In genomic region chr11:128802358-128802981, GRCh38 we compare ENCODE assay signal across 8 cellular contexts.
DNase-seq lines count a peak whose midpoint lies in the region; ATAC-seq, FAIRE-seq and TF ChIP-seq lines count a peak whose summit lies in the region.

No MANE protein-coding gene starts in this region.

- peak in 6 of 7 experiments; percentile 35 to 61 (median 50) for TF ChIP-seq CTCF in body of pancreas (IDR thresholded peaks at IDR 0.05)

- H3K4me3 ChIP-seq in body of pancreas: no peak overlapping the region

- H3K9me3 Mint-ChIP-seq in naive B cell: no peaks in the 10 kb centered on the region

- H3K9me3 ChIP-seq in body of pancreas: no peaks in the 10 kb centered on the region

- peaks cover 31 to 36% of the 10 kb centered on the region in 2 donors for H3K36me3 Mint-ChIP-seq in naive B cell

- no peaks in the 10 kb centered on the region for H3K27me3 Mint-ChIP-seq in naive B cell

- peak; percentile 66 for ATAC-seq in body of pancreas
- ATAC-seq in naive B cell (ENCODE audit: low read depth in 2 of 2): no peak
- no peak for ATAC-seq in GM18858 (IDR thresholded peaks at IDR 0.05; ENCODE audit: unreplicated experiment)
- no peak for ATAC-seq in activated CD4-positive, CD25-positive, alpha-beta regulatory T cell treated with anti-CD3 and anti-CD28 coated beads, Interleukin-2, amount 50 U/mL, for 24 hours
- ATAC-seq in GM21526 (IDR thresholded peaks at IDR 0.05; ENCODE audit: low FRiP score, unreplicated experiment): no peak

- H3K4me3 Mint-ChIP-seq in naive B cell: no peak overlapping the region

- peaks cover 15 to 37% (median 26%) of the 10 kb centered on the region in 3 donors for H3K4me1 Mint-ChIP-seq in naive B cell

- DNase-seq in ELR (ENCODE audit: low read depth) (peak; percentile 58), HTR-8/SVneo (ENCODE audit: insufficient read length, low spot score) (peak; percentile 17), body of pancreas (peak; percentile 25 to 49 (median 28)), naive B cell (no peak), germinal center (ENCODE audit: low spot score) (no peak)

- no peaks in the 10 kb centered on the region for H3K4me1 ChIP-seq in body of pancreas

- FAIRE-seq in HTR-8/SVneo (lab: Jason Lieb, UNC): no peak

- no peak for TF ChIP-seq POLR2A in body of pancreas (IDR thresholded peaks at IDR 0.05)

- H3K27ac Mint-ChIP-seq in naive B cell: peak overlapping the region in 5 of 6 donors; percentile 4 to 67 (median 63)

- H3K27ac ChIP-seq in body of pancreas: no peak overlapping the region

- H3K27me3 ChIP-seq in body of pancreas: no peaks in the 10 kb centered on the region

- no peaks in the 10 kb centered on the region for H3K36me3 ChIP-seq in body of pancreas (replicated peaks in 1 of 2; ENCODE audit: insufficient read depth in 1 of 2, low read depth in 2 of 2)

- WGBS in body of pancreas, 2 donors: 25 to 54% methylated on average over 4 of the region's 4 CpGs

- intact Hi-C loops in body of pancreas (cut with DNase I): no loop called here

Comparison
In these comparisons a context has a peak if more than half of its experiments do, and no peak if none do; other contexts are left out.
1. DNase-seq: peak in ELR (single experiment), HTR-8/SVneo (single experiment) and body of pancreas (4 of 4); none in naive B cell (single experiment) and germinal center (single experiment).